9 cellular contexts compared by ENCODE assay signal in the genomic region with DNA sequence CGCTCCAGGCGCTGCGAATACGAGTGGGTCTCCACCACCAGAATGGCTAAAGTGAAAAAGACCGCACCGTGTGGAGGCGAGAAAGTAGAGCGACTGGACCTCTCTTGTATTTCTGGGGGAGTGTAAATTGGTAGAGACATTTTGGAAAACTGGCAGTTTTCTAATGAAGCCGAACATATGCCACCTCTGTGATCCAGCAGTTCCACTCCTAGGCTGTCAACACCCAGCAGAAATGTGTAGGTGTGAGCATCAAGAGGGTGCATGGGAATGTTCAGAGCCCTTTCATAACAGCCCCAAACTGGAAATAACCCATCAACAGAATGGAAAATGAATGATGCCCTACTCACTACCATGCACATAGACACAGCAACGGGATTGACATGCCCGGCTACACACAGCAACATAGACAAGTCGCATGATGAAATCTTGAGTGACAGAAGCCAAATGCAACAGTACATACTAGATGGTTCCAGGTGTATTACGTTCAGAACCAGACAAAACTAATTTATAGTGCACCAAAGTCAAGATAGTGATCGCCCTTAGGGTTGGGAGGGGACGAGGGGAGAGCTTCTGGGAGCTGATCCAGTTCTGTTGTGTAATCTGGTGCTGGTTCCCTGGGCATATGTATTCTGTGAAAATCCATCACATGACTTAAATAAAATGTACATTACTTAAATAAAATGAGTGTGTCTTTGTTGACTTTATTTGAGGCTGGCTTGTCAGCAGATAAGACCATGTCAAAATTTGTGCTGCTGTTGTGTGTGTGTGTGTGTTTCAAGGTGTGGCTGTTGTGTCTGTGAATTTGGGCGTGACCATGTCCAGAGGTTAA. TPM values are rescaled to one million over a fixed set of nuclear protein-coding genes. Genes with fewer than 3 reads are reported as not detected.
DNase-seq lines count a peak whose midpoint lies in the region; FAIRE-seq and TF ChIP-seq lines count a peak whose summit lies in the region.
"Had no signal": no experiment of that assay in that cellular context is flagged by ENCODE, and none has a peak within 500 bp of the region (broad histone marks: within the 10 kb centered on the region; RNA-seq: fewer than 3 reads in every experiment).

No MANE protein-coding gene starts in this region.

- no peak for TF ChIP-seq EP300 in ovary (IDR thresholded peaks at IDR 0.05)

- peak overlapping the region; percentile 30 for H3K9ac ChIP-seq in endothelial cell of umbilical vein (replicated peaks; ENCODE audit: extremely low read depth, insufficient read depth, low read length)

- peak overlapping the region; percentile 63 for H2AFZ ChIP-seq in endothelial cell of umbilical vein (ENCODE audit: low read depth, low read length)

- no peaks in the 10 kb centered on the region for H3K9me3 Mint-ChIP-seq in Caco-2 (ENCODE audit: unreplicated experiment)

- peaks cover 23% of the 10 kb centered on the region for H3K4me1 Mint-ChIP-seq in Caco-2 (ENCODE audit: low read depth, unreplicated experiment)

- CTCF ChIA-PET in Caco-2 (lab: Charles Lee) (no interaction called here), endothelial cell of umbilical vein (lab: Charles Lee) (no interaction called here)

- H4K20me1 ChIP-seq in endothelial cell of umbilical vein (replicated peaks; ENCODE audit: control insufficient read depth, extremely low read depth, insufficient read depth, low read length) = no peaks in the 10 kb centered on the region

- H3K4me1 ChIP-seq in Caco-2 (peaks cover 30% of the 10 kb centered on the region), endothelial cell of umbilical vein (ENCODE audit: control insufficient read depth, extremely low read depth, insufficient read depth, low read length) (peaks cover 13% of the 10 kb centered on the region), ovary (ENCODE audit: insufficient read depth) (peaks cover 15% of the 10 kb centered on the region)

- H3K9me3 ChIP-seq in Caco-2 (no peaks in the 10 kb centered on the region), endothelial cell of umbilical vein (replicated peaks; ENCODE audit: control insufficient read depth, insufficient read depth, low read length) (no peaks in the 10 kb centered on the region), ovary (no peaks in the 10 kb centered on the region)

- intact Hi-C loops in Caco-2 (cut with micrococcal nuclease; ENCODE audit: unreplicated experiment) = no loop called here
- intact Hi-C loops in endothelial cell of umbilical vein (cut with micrococcal nuclease) = loop anchor here (1.0 kb wide), 1 partner anchor 19 kb away; no protein-coding TSS in a partner anchor
- intact Hi-C loops in ovary (cut with DNase I) = loop anchor here in 1 of 4 donors (5.0 kb wide), 1 partner anchor 47 kb away; no protein-coding TSS in a partner anchor

- WGBS in ovary, 3 donors = 34 to 37% (median 36%) methylated on average over 16 of the region's 16 CpGs

- H3K4me3 ChIP-seq in Caco-2 (ENCODE audit: low read depth, low read length) (peak overlapping the region; percentile 77), endothelial cell of umbilical vein (replicated peaks in 1 of 3; ENCODE audit: insufficient read depth in 1 of 3, low read depth in 1 of 3, low read length in 3 of 3) (peak overlapping the region in 1 of 3 experiments; percentile 35), ovary (peak overlapping the region; percentile 74)

- peak overlapping the region; percentile 0 for H3K4me2 ChIP-seq in endothelial cell of umbilical vein (ENCODE audit: insufficient read depth, low read length)

- H3K27me3 Mint-ChIP-seq in Caco-2 (ENCODE audit: insufficient read depth, unreplicated experiment) = no peaks in the 10 kb centered on the region

- H3K79me2 ChIP-seq in endothelial cell of umbilical vein (ENCODE audit: control insufficient read depth, insufficient read depth, low read length) = peaks cover 9% of the 10 kb centered on the region

- H3K27me3 ChIP-seq in Caco-2 (replicated peaks; ENCODE audit: control insufficient read depth, insufficient read depth, low read length) = no peaks in the 10 kb centered on the region
- no peaks in the 10 kb centered on the region for H3K27me3 ChIP-seq in endothelial cell of umbilical vein (ENCODE audit: control insufficient read depth in 2 of 2, insufficient read depth in 2 of 2, low read length in 2 of 2)
- no peaks in the 10 kb centered on the region for H3K27me3 ChIP-seq in ovary

- H3K4me3 Mint-ChIP-seq in Caco-2 (ENCODE audit: unreplicated experiment) = peak overlapping the region; percentile 90

- H3K27ac ChIP-seq in endothelial cell of umbilical vein (ENCODE audit: insufficient read depth, low read depth, low read length) (no peak overlapping the region), ovary (peak overlapping the region; percentile 64 to 97)

- peaks cover 19% of the 10 kb centered on the region for H3K36me3 Mint-ChIP-seq in Caco-2 (ENCODE audit: insufficient read depth, unreplicated experiment)

- TF ChIP-seq POLR2A in endothelial cell of umbilical vein (IDR thresholded peaks at IDR 0.05; ENCODE audit: low read depth, low read length) = no peak
- no peak for TF ChIP-seq POLR2A in ovary (IDR thresholded peaks at IDR 0.05)

- dilution Hi-C loops in endothelial cell of umbilical vein (cut with MboI; ENCODE audit: extremely low pct_ligation_motif_present, low sequenced_read_pairs) = no loop called here

- no peak for TF ChIP-seq CTCF in Caco-2 (IDR thresholded peaks at IDR 0.05; ENCODE audit: insufficient read depth in 1 of 2, low read depth in 1 of 2, low read length in 1 of 2, severe bottlenecking in 1 of 2, unreplicated experiment in 1 of 2)
- no peak for TF ChIP-seq CTCF in endothelial cell of umbilical vein (IDR thresholded peaks at IDR 0.05; ENCODE audit: extremely low read depth in 1 of 2, insufficient read depth in 1 of 2, low read depth in 1 of 2, low read length in 2 of 2)
- no peak for TF ChIP-seq CTCF in ovary (IDR thresholded peaks at IDR 0.05)

- H3K27ac Mint-ChIP-seq in Caco-2 (ENCODE audit: unreplicated experiment) = peak overlapping the region; percentile 45

- no peaks in the 10 kb centered on the region for H3K9me1 ChIP-seq in endothelial cell of umbilical vein (replicated peaks; ENCODE audit: control insufficient read depth, extremely low read depth, insufficient read depth, low read length)

- BruUV-seq in Caco-2 (replicated peaks; lab: Mats Ljungman, UMichigan) = TSS peak; percentile 82
- BruUV-seq in endothelial cell of umbilical vein (replicated peaks; lab: Mats Ljungman, UMichigan) = TSS peak; percentile 74

- H3K36me3 ChIP-seq in Caco-2 (ENCODE audit: control insufficient read depth, insufficient read depth, low read length) = no peaks in the 10 kb centered on the region; the same call in 1 of the 2 replicates
- H3K36me3 ChIP-seq in endothelial cell of umbilical vein (ENCODE audit: control insufficient read depth in 2 of 2, extremely low read depth in 1 of 2, insufficient read depth in 2 of 2, low read length in 2 of 2) = no peaks in the 10 kb centered on the region
- H3K36me3 ChIP-seq in ovary = no peaks in the 10 kb centered on the region

- FAIRE-seq in endothelial cell of umbilical vein (lab: Jason Lieb, UNC) = peak; percentile 35
- FAIRE-seq: colon had no signal

- DNase-seq in Caco-2 = no peak
- peak; percentile 36 for DNase-seq in OCI-M1 (lab: John Stamatoyannopoulos, UW)
- no peak for DNase-seq in endothelial cell of umbilical vein (ENCODE audit: low read depth, low spot score)
- no peak for DNase-seq in ovary
- no peak for DNase-seq in kidney glomerular epithelial cell (lab: John Stamatoyannopoulos, UW)
- DNase-seq in SKM-1 treated with dmso at 0.1 percent for 144 hours (lab: John Stamatoyannopoulos, UW; ENCODE audit: unreplicated experiment) = no peak
- DNase-seq in activated effector memory CD4-positive, alpha-beta T cell treated with anti-CD3 and anti-CD28 coated beads, Interleukin-2, amount 50 U/mL, for 16 hours = no peak
- DNase-seq in AG08395 (ENCODE audit: low spot score) = no peak

- POLR2A ChIA-PET in Caco-2 (lab: Charles Lee) (no interaction called here), endothelial cell of umbilical vein (lab: Charles Lee) (no interaction called here)

RNA-seq across cellular contexts. Expression of a gene that starts 0.9 kb away (rescaled TPM):
- 15.1 and 17.7 TPM in 2 replicates for total RNA-seq in Caco-2 (2022)
- total RNA-seq in endothelial cell of umbilical vein = 38.3 and 39.5 TPM in 2 replicates
- polyA plus RNA-seq in endothelial cell of umbilical vein = 30.2 and 33.7 TPM in 2 replicates
- polyA plus RNA-seq in endothelial cell of umbilical vein (2011; cell fraction: cytosol; rRNA removed) = 27.0 and 36.1 TPM in 2 replicates
- polyA plus RNA-seq in endothelial cell of umbilical vein (2011; cell fraction: nucleus; rRNA removed) = 11.3 and 11.4 TPM in 2 replicates
- polyA plus RNA-seq in endothelial cell of umbilical vein (2012) = 23.6 and 29.3 TPM in 2 replicates
- polyA minus RNA-seq in endothelial cell of umbilical vein = 5.5 and 7.4 TPM in 2 replicates
- 5.9 TPM for polyA minus RNA-seq in endothelial cell of umbilical vein (2011; cell fraction: cytosol; rRNA and poly(A)+ RNA removed)
- polyA minus RNA-seq in endothelial cell of umbilical vein (2011; cell fraction: nucleus; rRNA and poly(A)+ RNA removed) = 3.4 and 5.7 TPM in 2 replicates
- 10 to 100 TPM; 34.4 to 54.8 (median 49.0) TPM for total RNA-seq in ovary
- polyA plus RNA-seq in ovary = 10 to 100 TPM; 13.3 to 44.1 TPM

RNA-seq across cellular contexts. Expression of a gene that starts 1.7 kb away (rescaled TPM):
- total RNA-seq in Caco-2 (2022) = 1.8 and 2.4 TPM in 2 replicates
- total RNA-seq in endothelial cell of umbilical vein = 1.4 and 1.5 TPM in 2 replicates
- 4.3 and 4.7 TPM in 2 replicates for polyA plus RNA-seq in endothelial cell of umbilical vein
- polyA plus RNA-seq in endothelial cell of umbilical vein (2011; cell fraction: cytosol; rRNA removed) = 1.7 and 2.5 TPM in 2 replicates
- 0.66 and 1.2 TPM in 2 replicates for polyA plus RNA-seq in endothelial cell of umbilical vein (2011; cell fraction: nucleus; rRNA removed)
- 0.43 and 0.98 TPM in 2 replicates for polyA plus RNA-seq in endothelial cell of umbilical vein (2012)
- 2.1 and 3.7 TPM in 2 replicates for polyA minus RNA-seq in endothelial cell of umbilical vein
- not detected for polyA minus RNA-seq in endothelial cell of umbilical vein (2011; cell fraction: cytosol; rRNA and poly(A)+ RNA removed)
- 0.53 and 1.1 TPM in 2 replicates for polyA minus RNA-seq in endothelial cell of umbilical vein (2011; cell fraction: nucleus; rRNA and poly(A)+ RNA removed)
- total RNA-seq in ovary = 10 to 100 TPM in 5 of 7 donors, 1 to 10 TPM in 2; 7.0 to 22.4 (median 14.4) TPM
- polyA plus RNA-seq in ovary = 10 to 100 TPM in 1 of 2 donors, 1 to 10 TPM in 1; 7.9 to 16.2 TPM

RNA-seq across cellular contexts. Expression of a gene that starts 28.6 kb away (rescaled TPM):
- total RNA-seq in Caco-2 (2022) (20.2 and 23.4 TPM in 2 replicates), endothelial cell of umbilical vein (37.3 and 38.0 TPM in 2 replicates), ovary (10 to 100 TPM; 10.2 to 24.3 (median 15.4) TPM)
- polyA plus RNA-seq in endothelial cell of umbilical vein (22.1 and 29.5 TPM in 2 replicates), ovary (10 to 100 TPM in 1 of 2 donors, 1 to 10 TPM in 1; 1.6 to 12.4 TPM)
- polyA plus RNA-seq in endothelial cell of umbilical vein (2011; cell fraction: cytosol; rRNA removed) = 13.4 and 18.6 TPM in 2 replicates
- 31.4 and 32.2 TPM in 2 replicates for polyA plus RNA-seq in endothelial cell of umbilical vein (2011; cell fraction: nucleus; rRNA removed)
- 17.7 and 23.7 TPM in 2 replicates for polyA plus RNA-seq in endothelial cell of umbilical vein (2012)
- polyA minus RNA-seq in endothelial cell of umbilical vein = 11.8 and 14.3 TPM in 2 replicates
- polyA minus RNA-seq in endothelial cell of umbilical vein (2011; cell fraction: cytosol; rRNA and poly(A)+ RNA removed) = 12.2 TPM
- 6.3 and 13.9 TPM in 2 replicates for polyA minus RNA-seq in endothelial cell of umbilical vein (2011; cell fraction: nucleus; rRNA and poly(A)+ RNA removed)

RNA-seq across cellular contexts. Expression of a gene that starts 54.1 kb away (rescaled TPM):
- 4.7 TPM in 2 replicates for total RNA-seq in Caco-2 (2022)
- 17.0 and 17.6 TPM in 2 replicates for total RNA-seq in endothelial cell of umbilical vein
- 25.4 and 33.9 TPM in 2 replicates for polyA plus RNA-seq in endothelial cell of umbilical vein
- 15.8 and 17.9 TPM in 2 replicates for polyA plus RNA-seq in endothelial cell of umbilical vein (2011; cell fraction: cytosol; rRNA removed)
- 9.4 and 10.3 TPM in 2 replicates for polyA plus RNA-seq in endothelial cell of umbilical vein (2011; cell fraction: nucleus; rRNA removed)
- polyA plus RNA-seq in endothelial cell of umbilical vein (2012) = 6.0 and 7.1 TPM in 2 replicates
- polyA minus RNA-seq in endothelial cell of umbilical vein = 18.3 and 23.1 TPM in 2 replicates
- polyA minus RNA-seq in endothelial cell of umbilical vein (2011; cell fraction: cytosol; rRNA and poly(A)+ RNA removed) = 6.0 TPM
- polyA minus RNA-seq in endothelial cell of umbilical vein (2011; cell fraction: nucleus; rRNA and poly(A)+ RNA removed) = 6.1 and 6.9 TPM in 2 replicates
- 10 to 100 TPM; 21.5 to 30.8 (median 24.1) TPM for total RNA-seq in ovary
- 10 to 100 TPM; 26.0 to 27.5 TPM for polyA plus RNA-seq in ovary
